Comparison of ENCODE assay signal across 15 cellular contexts in the genomic region with DNA sequence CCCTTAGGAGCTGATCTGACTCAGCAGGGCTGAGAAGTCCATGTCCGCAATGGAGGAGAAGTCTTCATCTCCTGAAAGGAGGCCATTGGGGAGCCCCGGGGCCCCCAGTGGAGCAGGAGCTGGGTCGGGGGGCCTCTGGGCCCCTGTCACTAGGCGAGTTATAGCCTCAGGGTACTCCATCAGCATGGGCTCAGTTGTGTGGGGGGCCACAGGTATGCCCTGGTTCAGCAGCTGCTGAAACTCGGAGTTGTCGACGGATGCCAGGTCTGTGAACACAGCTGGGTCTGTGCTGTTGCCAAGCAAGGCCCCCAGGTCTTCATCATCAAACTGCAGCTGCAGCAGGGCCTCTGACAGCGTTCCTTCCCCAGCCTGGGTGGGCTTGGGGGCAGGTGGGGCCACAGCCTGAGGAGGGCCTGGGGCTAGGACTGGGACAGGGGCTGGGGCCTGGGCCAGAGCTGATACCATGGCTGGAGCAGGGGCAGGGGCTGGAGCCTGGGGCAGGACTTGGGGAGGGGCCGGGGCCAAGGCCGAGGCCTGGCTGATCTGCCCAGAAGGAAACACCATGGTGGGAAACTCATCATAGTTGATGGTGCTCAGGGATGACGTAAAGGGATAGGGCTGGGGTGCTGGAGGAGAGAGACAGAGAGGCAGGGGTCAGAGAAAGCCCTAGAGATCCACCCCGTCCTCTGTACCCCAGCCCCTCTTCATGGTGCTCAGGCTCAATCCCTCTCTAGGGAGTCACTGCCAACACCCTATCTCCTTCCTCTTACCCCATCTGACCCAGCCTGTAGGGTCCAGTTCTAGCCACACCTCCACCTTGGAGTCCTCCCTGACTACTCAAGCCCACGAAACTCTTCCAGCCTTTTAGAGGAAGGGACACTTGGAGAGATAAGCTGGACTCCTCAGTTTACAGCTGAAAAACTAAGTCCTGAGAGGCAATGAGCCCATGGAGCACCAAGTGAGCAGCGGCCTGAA. TPM values are rescaled to one million over a fixed set of nuclear protein-coding genes. Genes with fewer than 3 reads are reported as not detected.
DNase-seq lines count a peak whose midpoint lies in the region; ATAC-seq, FAIRE-seq and TF ChIP-seq lines count a peak whose summit lies in the region.
"Had no signal": no experiment of that assay in that cellular context is flagged by ENCODE, and none has a peak within 500 bp of the region (broad histone marks: within the 10 kb centered on the region; RNA-seq: fewer than 3 reads in every experiment).

No MANE protein-coding gene starts in this region.

- DNase-seq in A549 (ENCODE audit: low read depth in 1 of 2, low spot score in 1 of 2), result no peak
- peak; percentile 12 for DNase-seq in GM06990 (ENCODE audit: extremely low read depth, insufficient read length)
- DNase-seq in astrocyte (ENCODE audit: low read depth), result no peak
- no peak for DNase-seq in NCI-H187 (lab: John Stamatoyannopoulos, UW)
- DNase-seq in NCI-H345 (lab: John Stamatoyannopoulos, UW), result no peak
- no peak for DNase-seq in NCI-H2029 (lab: John Stamatoyannopoulos, UW)
- DNase-seq: activated CD4-positive, alpha-beta T cell treated with anti-CD3 and anti-CD28 coated beads, Interleukin-2, amount 50 U/mL, for 48 hours; DMS153; glutamatergic neuron; NCI-H2029 treated with DMSO at 0.1 percent for 48 hours; SJCRH30; stimulated activated CD4-positive, alpha-beta T cell treated with anti-CD3 and anti-CD28 coated beads, Interleukin-4, amount 100 ng/mL, for 1 hour had no signal

- TF ChIP-seq POLR2A in A549 (IDR thresholded peaks at IDR 0.05; ENCODE audit: low read length), result no peak

- H3K9ac ChIP-seq in astrocyte (ENCODE audit: low read length), result no peak overlapping the region

- peaks cover 31% of the 10 kb centered on the region for H4K20me1 ChIP-seq in astrocyte (ENCODE audit: insufficient read depth, low read length)

- peaks cover 24% of the 10 kb centered on the region for H3K79me2 ChIP-seq in astrocyte (ENCODE audit: insufficient read depth, low read length)

- CTCF ChIA-PET in A549 (lab: Yijun Ruan, JAX), result interaction anchor here (1.7 to 3.2 kb wide), 2 partner anchors 8 to 125 kb away, joined by 8 to 12 read pairs; a partner anchor contains a TSS

- no peak for TF ChIP-seq RAD21 in A549 (conservative IDR thresholded peaks at IDR 0.05 in 1 of 2, IDR thresholded peaks at IDR 0.05 in 1 of 2)

- no peak for FAIRE-seq in A549 (lab: Jason Lieb, UNC)
- FAIRE-seq in astrocyte (lab: Jason Lieb, UNC), result no peak

- H3K4me3 ChIP-seq in A549 (no peak overlapping the region), GM06990 (replicated peaks; ENCODE audit: low read depth, low read length) (no peak overlapping the region), astrocyte (ENCODE audit: insufficient read depth, low read depth, low read length) (no peak overlapping the region), muscle layer of duodenum (ENCODE audit: low read depth in 1 of 2, low read length in 2 of 2) (no peak overlapping the region)
- H3K4me3 ChIP-seq: SJCRH30, tibial nerve had no signal

- peak overlapping the region; percentile 47 for H3K27ac Mint-ChIP-seq in astrocyte (ENCODE audit: unreplicated experiment)

- no peaks in the 10 kb centered on the region for H3K9me3 ChIP-seq in A549
- H3K9me3 ChIP-seq in astrocyte (ENCODE audit: insufficient read depth, low read depth, low read length), result no peaks in the 10 kb centered on the region
- no peaks in the 10 kb centered on the region for H3K9me3 ChIP-seq in muscle layer of duodenum (ENCODE audit: control insufficient read depth in 1 of 2, low read length in 2 of 2)
- H3K9me3 ChIP-seq: SJCRH30, tibial nerve had no signal

- no peaks in the 10 kb centered on the region for H3K27me3 Mint-ChIP-seq in astrocyte (ENCODE audit: low read depth, unreplicated experiment)

- WGBS in A549 (ENCODE audit: missing lambda C conversion rate), result 91% methylated on average over 9 of the region's 14 CpGs

- peaks cover 36% of the 10 kb centered on the region for H3K36me3 Mint-ChIP-seq in astrocyte (ENCODE audit: low read depth, unreplicated experiment)

- H3K4me2 ChIP-seq in A549 (no peak overlapping the region), astrocyte (ENCODE audit: low read length) (no peak overlapping the region)

- H3K27me3 ChIP-seq in GM06990 (replicated peaks; ENCODE audit: control insufficient read depth, insufficient read depth, low read length), result no peaks in the 10 kb centered on the region
- H3K27me3 ChIP-seq in astrocyte (ENCODE audit: insufficient read depth, low read length), result no peaks in the 10 kb centered on the region
- H3K27me3 ChIP-seq in muscle layer of duodenum (ENCODE audit: low read depth, low read length), result no peaks in the 10 kb centered on the region
- H3K27me3 ChIP-seq: SJCRH30, tibial nerve had no signal

- no peak overlapping the region for H2AFZ ChIP-seq in astrocyte (ENCODE audit: low read depth, low read length)

- POLR2A ChIA-PET in A549 (lab: Yijun Ruan, JAX), result no interaction called here

- no peak overlapping the region for H3K4me3 Mint-ChIP-seq in astrocyte (ENCODE audit: unreplicated experiment)

- peaks cover 51% of the 10 kb centered on the region for H3K36me3 ChIP-seq in GM06990 (ENCODE audit: control insufficient read depth, insufficient read depth, low read length)
- peaks cover 37% of the 10 kb centered on the region for H3K36me3 ChIP-seq in astrocyte (ENCODE audit: insufficient read depth, low read length)
- peaks cover 52 to 70% of the 10 kb centered on the region in 2 donors for H3K36me3 ChIP-seq in muscle layer of duodenum (ENCODE audit: control insufficient read depth in 1 of 2, insufficient read depth in 2 of 2, low read length in 2 of 2)

- H3K27ac ChIP-seq in A549 (no peak overlapping the region), astrocyte (ENCODE audit: low read depth, low read length) (no peak overlapping the region), muscle layer of duodenum (ENCODE audit: low read length) (peak overlapping the region; percentile 96)
- H3K27ac ChIP-seq: SJCRH30 had no signal

- H3K9me3 Mint-ChIP-seq in astrocyte (ENCODE audit: unreplicated experiment), result peaks cover 2% of the 10 kb centered on the region

- H3K4me1 ChIP-seq in A549, result peaks cover 17% of the 10 kb centered on the region
- peaks cover 17% of the 10 kb centered on the region for H3K4me1 ChIP-seq in astrocyte (ENCODE audit: insufficient read depth, low read length)
- H3K4me1 ChIP-seq in muscle layer of duodenum (ENCODE audit: control insufficient read depth in 1 of 2, insufficient read depth in 2 of 2, low read length in 2 of 2), result peaks cover 24 to 39% of the 10 kb centered on the region in 2 donors
- H3K4me1 ChIP-seq: SJCRH30 had no signal

- no peak for TF ChIP-seq EP300 in A549 (IDR thresholded peaks at IDR 0.05)

- H3K4me1 Mint-ChIP-seq in astrocyte (ENCODE audit: low read depth, unreplicated experiment), result peaks cover 20% of the 10 kb centered on the region

- TF ChIP-seq CTCF in A549 (IDR thresholded peaks at IDR 0.05), result no peak
- no peak for TF ChIP-seq CTCF in GM06990 (IDR thresholded peaks at IDR 0.05; ENCODE audit: insufficient read depth, low read length, poor library complexity, severe bottlenecking)
- no peak for TF ChIP-seq CTCF in astrocyte (IDR thresholded peaks at IDR 0.05; ENCODE audit: insufficient read depth, low read depth, low read length)

- ATAC-seq in A549, result no peak
- no peak for ATAC-seq in GM21717 (IDR thresholded peaks at IDR 0.05; ENCODE audit: unreplicated experiment)

TF ChIP-seq in A549, 52 proteins besides CTCF, POLR2A, EP300 and RAD21:
- TF ChIP-seq MYC (IDR thresholded peaks at IDR 0.05; ENCODE audit: borderline replicate concordance, low read length) (no peak), ZFP36 (IDR thresholded peaks at IDR 0.05; ENCODE audit: borderline replicate concordance, partially characterized antibody) (peak; percentile 75)

RNA-seq across cellular contexts. Expression of a gene that starts 8.1 kb away (rescaled TPM):
- polyA plus RNA-seq in A549 (2011; rRNA removed), result 28.9 and 31.8 TPM in 2 replicates
- polyA plus RNA-seq in A549 (2012; cell fraction: cytosol; rRNA removed), result 52.5 and 61.2 TPM in 2 replicates
- 90.0 and 117 TPM in 2 replicates for polyA plus RNA-seq in A549 (2012; cell fraction: nucleus; rRNA removed)
- polyA plus RNA-seq in A549 (2017; fragmentation: RNase III; extraction: RNeasy Plus Mini Kit Qiagen cat#74134 plus additional on column Dnase treatment), result 50.7 to 55.8 TPM (median 55.1 TPM) in 3 replicates
- 44.1 and 63.9 TPM in 2 replicates for polyA minus RNA-seq in A549 (2011; rRNA and poly(A)+ RNA removed)
- 62.2 and 68.9 TPM in 2 replicates for total RNA-seq in astrocyte

RNA-seq across cellular contexts. Expression of a gene that starts 16.8 kb away (rescaled TPM):
- 9.9 and 10.4 TPM in 2 replicates for polyA plus RNA-seq in A549 (2011; rRNA removed)
- 20.3 and 32.5 TPM in 2 replicates for polyA plus RNA-seq in A549 (2012; cell fraction: cytosol; rRNA removed)
- polyA plus RNA-seq in A549 (2012; cell fraction: nucleus; rRNA removed), result 27.9 and 48.3 TPM in 2 replicates
- 16.9 to 21.3 TPM (median 17.4 TPM) in 3 replicates for polyA plus RNA-seq in A549 (2017; fragmentation: RNase III; extraction: RNeasy Plus Mini Kit Qiagen cat#74134 plus additional on column Dnase treatment)
- 9.6 and 15.2 TPM in 2 replicates for polyA minus RNA-seq in A549 (2011; rRNA and poly(A)+ RNA removed)
- 19.0 and 26.7 TPM in 2 replicates for total RNA-seq in astrocyte

RNA-seq across cellular contexts. Expression of a gene that starts 39.1 kb away (rescaled TPM):
- polyA plus RNA-seq in A549 (2011; rRNA removed) (14.2 and 17.2 TPM in 2 replicates), A549 (2017; fragmentation: RNase III; extraction: RNeasy Plus Mini Kit Qiagen cat#74134 plus additional on column Dnase treatment) (26.6 to 30.8 TPM (median 29.7 TPM) in 3 replicates)
- 37.5 and 49.6 TPM in 2 replicates for polyA plus RNA-seq in A549 (2012; cell fraction: cytosol; rRNA removed)
- polyA plus RNA-seq in A549 (2012; cell fraction: nucleus; rRNA removed), result 142 and 197 TPM in 2 replicates
- 22.9 and 35.0 TPM in 2 replicates for polyA minus RNA-seq in A549 (2011; rRNA and poly(A)+ RNA removed)
- 45.6 and 51.2 TPM in 2 replicates for total RNA-seq in astrocyte

RNA-seq across cellular contexts. Expression of a gene that starts 40.6 kb away (rescaled TPM):
- polyA plus RNA-seq in A549 (2011; rRNA removed) (16.7 and 18.1 TPM in 2 replicates), A549 (2017; fragmentation: RNase III; extraction: RNeasy Plus Mini Kit Qiagen cat#74134 plus additional on column Dnase treatment) (30.9 to 34.9 TPM (median 34.5 TPM) in 3 replicates)
- polyA plus RNA-seq in A549 (2012; cell fraction: cytosol; rRNA removed), result 30.6 and 42.9 TPM in 2 replicates
- polyA plus RNA-seq in A549 (2012; cell fraction: nucleus; rRNA removed), result 47.1 and 61.0 TPM in 2 replicates
- polyA minus RNA-seq in A549 (2011; rRNA and poly(A)+ RNA removed), result 35.2 and 53.1 TPM in 2 replicates
- total RNA-seq in astrocyte, result 55.4 and 61.3 TPM in 2 replicates

RNA-seq across cellular contexts. Expression of a gene that starts 57.4 kb away (rescaled TPM):
- polyA plus RNA-seq in A549 (2011; rRNA removed) (25.8 and 34.6 TPM in 2 replicates), A549 (2017; fragmentation: RNase III; extraction: RNeasy Plus Mini Kit Qiagen cat#74134 plus additional on column Dnase treatment) (39.8 to 44.7 TPM (median 41.2 TPM) in 3 replicates)
- 51.7 and 58.0 TPM in 2 replicates for polyA plus RNA-seq in A549 (2012; cell fraction: cytosol; rRNA removed)
- 95.5 and 97.4 TPM in 2 replicates for polyA plus RNA-seq in A549 (2012; cell fraction: nucleus; rRNA removed)
- 63.3 and 67.9 TPM in 2 replicates for polyA minus RNA-seq in A549 (2011; rRNA and poly(A)+ RNA removed)
- 26.8 and 31.4 TPM in 2 replicates for total RNA-seq in astrocyte
